ENCODE assay signal across 25 cellular contexts in genomic region chr2:160664603-160665145, GRCh38.
A peak's percentile ranks its signal among the peaks of the same experiment; 100 is the strongest.
DNase-seq lines count a peak whose midpoint lies in the region; ATAC-seq and TF ChIP-seq lines count a peak whose summit lies in the region.
"Had no signal": no experiment of that assay in that cellular context is flagged by ENCODE, and none has a peak within 500 bp of the region (broad histone marks: within the 10 kb centered on the region; RNA-seq: fewer than 3 reads in every experiment).

No MANE protein-coding gene starts in this region.

- H3K27me3 ChIP-seq in esophagus muscularis mucosa (no peaks in the 10 kb centered on the region), ovary (no peaks in the 10 kb centered on the region)
- H3K27me3 ChIP-seq: Peyer's patch, SJSA1, stomach, tibial artery had no signal

- WGBS in esophagus muscularis mucosa, result 75% methylated on average over 2 of the region's 2 CpGs
- WGBS in ovary, 3 donors, result 58 to 75% (median 69%) methylated on average over 2 of the region's 2 CpGs

- no peaks in the 10 kb centered on the region for H3K27me3 Mint-ChIP-seq in Calu3 (ENCODE audit: unreplicated experiment)
- H3K27me3 Mint-ChIP-seq in nephron (ENCODE audit: low read depth), result no peaks in the 10 kb centered on the region
- no peaks in the 10 kb centered on the region for H3K27me3 Mint-ChIP-seq in activated naive CD8-positive, alpha-beta T cell treated with anti-CD3 and anti-CD28 coated beads for 36 hours
- H3K27me3 Mint-ChIP-seq: brain; naive thymus-derived CD8-positive, alpha-beta T cell had no signal

- H3K36me3 Mint-ChIP-seq in Calu3 (ENCODE audit: insufficient read depth, unreplicated experiment), result no peaks in the 10 kb centered on the region
- H3K36me3 Mint-ChIP-seq in nephron (ENCODE audit: low read depth), result no peaks in the 10 kb centered on the region
- H3K36me3 Mint-ChIP-seq in activated naive CD8-positive, alpha-beta T cell treated with anti-CD3 and anti-CD28 coated beads for 36 hours, result no peaks in the 10 kb centered on the region
- H3K36me3 Mint-ChIP-seq: brain; naive thymus-derived CD8-positive, alpha-beta T cell had no signal

- H3K4me3 ChIP-seq in esophagus muscularis mucosa (no peak overlapping the region), ovary (no peak overlapping the region)
- H3K4me3 ChIP-seq: coronary artery, Peyer's patch, SJSA1, stomach, tibial artery had no signal

- H3K9me3 ChIP-seq in esophagus muscularis mucosa, result no peaks in the 10 kb centered on the region
- H3K9me3 ChIP-seq in ovary, result no peaks in the 10 kb centered on the region
- H3K9me3 ChIP-seq: Peyer's patch, SJSA1, stomach, tibial artery had no signal

- H3K9me3 Mint-ChIP-seq in Calu3 (ENCODE audit: low read depth, unreplicated experiment) (no peaks in the 10 kb centered on the region), nephron (no peaks in the 10 kb centered on the region)
- no peaks in the 10 kb centered on the region for H3K9me3 Mint-ChIP-seq in activated naive CD8-positive, alpha-beta T cell treated with anti-CD3 and anti-CD28 coated beads for 36 hours
- H3K9me3 Mint-ChIP-seq: brain; naive thymus-derived CD8-positive, alpha-beta T cell had no signal

- no peak for TF ChIP-seq CTCF in Calu3 (IDR thresholded peaks at IDR 0.05; ENCODE audit: unreplicated experiment)
- TF ChIP-seq CTCF in esophagus muscularis mucosa (IDR thresholded peaks at IDR 0.05), result no peak
- no peak for TF ChIP-seq CTCF in nephron (IDR thresholded peaks at IDR 0.05; ENCODE audit: unreplicated experiment in 3 of 3)
- no peak for TF ChIP-seq CTCF in ovary (IDR thresholded peaks at IDR 0.05)

- peak overlapping the region; percentile 10 to 84 (median 80) for H3K27ac ChIP-seq in esophagus muscularis mucosa (replicated peaks in 1 of 4)
- peak overlapping the region in 1 of 2 donors; percentile 15 for H3K27ac ChIP-seq in ovary
- H3K27ac ChIP-seq: C4-2B, KMS-11, parathyroid adenoma, Peyer's patch, SJSA1, stomach had no signal

- no peak for ATAC-seq in GM19467 (IDR thresholded peaks at IDR 0.05; ENCODE audit: unreplicated experiment)
- ATAC-seq: activated CD4-positive, CD25-positive, alpha-beta regulatory T cell treated with anti-CD3 and anti-CD28 coated beads, Interleukin-2, amount 50 U/mL, for 24 hours; naive thymus-derived CD8-positive, alpha-beta T cell had no signal

- CTCF ChIA-PET in Calu3 (lab: Charles Lee), result no interaction called here

- H3K4me3 Mint-ChIP-seq in Calu3 (ENCODE audit: low read depth, unreplicated experiment), result no peak overlapping the region
- no peak overlapping the region for H3K4me3 Mint-ChIP-seq in nephron
- H3K4me3 Mint-ChIP-seq in activated naive CD8-positive, alpha-beta T cell treated with anti-CD3 and anti-CD28 coated beads for 36 hours, result no peak overlapping the region
- H3K4me3 Mint-ChIP-seq: naive thymus-derived CD8-positive, alpha-beta T cell had no signal

- peaks cover 20 to 36% (median 31%) of the 10 kb centered on the region in 4 donors for H3K4me1 ChIP-seq in esophagus muscularis mucosa
- H3K4me1 ChIP-seq in ovary (ENCODE audit: insufficient read depth), result peaks cover 3% of the 10 kb centered on the region
- H3K4me1 ChIP-seq: Peyer's patch had no signal

- H3K36me3 ChIP-seq in esophagus muscularis mucosa (no peaks in the 10 kb centered on the region), ovary (no peaks in the 10 kb centered on the region)
- H3K36me3 ChIP-seq: Peyer's patch, SJSA1, stomach, tibial artery had no signal

- H3K4me1 Mint-ChIP-seq in Calu3 (ENCODE audit: low read depth, unreplicated experiment) (peaks cover 38% of the 10 kb centered on the region), nephron (peaks cover 35% of the 10 kb centered on the region)
- H3K4me1 Mint-ChIP-seq in activated naive CD8-positive, alpha-beta T cell treated with anti-CD3 and anti-CD28 coated beads for 36 hours, result peaks cover 19% of the 10 kb centered on the region

- intact Hi-C loops in Calu3 (cut with micrococcal nuclease; ENCODE audit: unreplicated experiment) (no loop called here), esophagus muscularis mucosa (cut with DNase I) (loop anchor here (10.0 kb wide), 1 partner anchor 170 kb away; the partner anchor contains the start of gene RBMS1), ovary (cut with DNase I) (loop anchor here in 1 of 4 donors (5.0 kb wide), 1 partner anchor 172 kb away; the partner anchor contains the start of gene RBMS1)

- peak overlapping the region; percentile 40 for H3K27ac Mint-ChIP-seq in Calu3 (ENCODE audit: unreplicated experiment)
- H3K27ac Mint-ChIP-seq in nephron, result peak overlapping the region; percentile 87 to 97 (median 96)
- H3K27ac Mint-ChIP-seq in activated naive CD8-positive, alpha-beta T cell treated with anti-CD3 and anti-CD28 coated beads for 36 hours, result no peak overlapping the region
- H3K27ac Mint-ChIP-seq: naive thymus-derived CD8-positive, alpha-beta T cell had no signal

- TF ChIP-seq EP300 in esophagus muscularis mucosa (IDR thresholded peaks at IDR 0.05) (no peak), ovary (IDR thresholded peaks at IDR 0.05) (no peak)

- TF ChIP-seq POLR2A in esophagus muscularis mucosa (IDR thresholded peaks at IDR 0.05; ENCODE audit: low read depth) (no peak), ovary (IDR thresholded peaks at IDR 0.05) (no peak)

- no TSS peak for BruUV-seq in Calu3 (replicated peaks; lab: Mats Ljungman, UMichigan)

- no peak for DNase-seq in Calu3
- peak; percentile 13 for DNase-seq in HT-29 (ENCODE audit: low spot score)
- DNase-seq in esophagus muscularis mucosa (ENCODE audit: extremely low spot score), result no peak
- no peak for DNase-seq in ovary
- no peak for DNase-seq in activated naive CD8-positive, alpha-beta T cell treated with anti-CD3 and anti-CD28 coated beads for 36 hours
- no peak for DNase-seq in central memory CD4-positive, alpha-beta T cell
- DNase-seq: activated gamma-delta T cell treated with Interleukin-2 at 50 U/mL for 16 hours; EL; midbrain; naive thymus-derived CD8-positive, alpha-beta T cell; NCI-H1436 treated with DMSO at 0.1 percent for 48 hours; NCI-H510A; Peyer's patch; stomach; T-helper 1 cell; tibial artery had no signal
